ENCODE assay signal across 10 cellular contexts in genomic region chr5:175457466-175457865, GRCh38. TPM values are rescaled to one million over a fixed set of nuclear protein-coding genes. Genes with fewer than 3 reads are reported as not detected.
DNase-seq lines count a peak whose midpoint lies in the region; ATAC-seq and TF ChIP-seq lines count a peak whose summit lies in the region.
"Had no signal": no experiment of that assay in that cellular context is flagged by ENCODE, and none has a peak within 500 bp of the region (broad histone marks: within the 10 kb centered on the region; RNA-seq: fewer than 3 reads in every experiment).

No MANE protein-coding gene starts in this region.

- no peaks in the 10 kb centered on the region for H3K27me3 ChIP-seq in ascending aorta

- no peak overlapping the region for H3K27ac ChIP-seq in ascending aorta

- intact Hi-C loops in ascending aorta (cut with DNase I), result no loop called here

- no peak overlapping the region for H3K4me3 ChIP-seq in GM12865 (ENCODE audit: low read depth, low read length)
- H3K4me3 ChIP-seq in ascending aorta, result no peak overlapping the region

- DNase-seq in GM12865 (ENCODE audit: low read depth) (peak; percentile 70), OCI-M1 (lab: John Stamatoyannopoulos, UW) (peak; percentile 14), amygdala (lab: John Stamatoyannopoulos, UW) (no peak), SK-N-DZ (ENCODE audit: low spot score) (no peak), ascending aorta (ENCODE audit: low spot score in 2 of 2) (no peak), islet precursor cell (no peak)
- DNase-seq: DMS153 had no signal

- no peaks in the 10 kb centered on the region for H3K4me1 ChIP-seq in ascending aorta

- ATAC-seq in GM19372 (IDR thresholded peaks at IDR 0.05; ENCODE audit: low read depth, unreplicated experiment), result peak; percentile 86
- peak; percentile 88 for ATAC-seq in HG02970 (IDR thresholded peaks at IDR 0.05; ENCODE audit: low FRiP score, unreplicated experiment)

- no peaks in the 10 kb centered on the region for H3K9me3 ChIP-seq in ascending aorta

- TF ChIP-seq CTCF in GM12865 (IDR thresholded peaks at IDR 0.05; ENCODE audit: insufficient read depth, low read depth, low read length, missing control alignments) (no peak), ascending aorta (IDR thresholded peaks at IDR 0.05) (no peak)

- no peaks in the 10 kb centered on the region for H3K36me3 ChIP-seq in ascending aorta

RNA-seq across cellular contexts. Expression of gene DRD1, which starts 13.5 kb away (rescaled TPM):
- polyA plus RNA-seq in SK-N-DZ (2014; cell fraction: cytosol; rRNA removed), result not detected in 2 replicates
- not detected in 2 replicates for polyA plus RNA-seq in SK-N-DZ (2014; cell fraction: nucleus; rRNA removed)
- 0.11 TPM for total RNA-seq in ascending aorta
- total RNA-seq: mononuclear cell had no signal

RNA-seq across cellular contexts. Expression of gene SFXN1, which starts 20.9 kb away (rescaled TPM):
- 70.8 and 79.7 TPM in 2 replicates for polyA plus RNA-seq in SK-N-DZ (2014; cell fraction: cytosol; rRNA removed)
- polyA plus RNA-seq in SK-N-DZ (2014; cell fraction: nucleus; rRNA removed), result 38.7 and 49.4 TPM in 2 replicates
- 47.5 TPM for total RNA-seq in ascending aorta

Comparison
In these comparisons a context has a peak if more than half of its experiments do, and no peak if none do; other contexts are left out.
1. DNase-seq: peak in GM12865 (single experiment) and OCI-M1 (single experiment); none in amygdala (0 of 56), SK-N-DZ (single experiment), ascending aorta (0 of 2) and islet precursor cell (single experiment).